Comparison of ENCODE assay signal across 24 cellular contexts in genomic region chr3:137642305-137642704, GRCh38.
"Had no signal": no experiment of that assay in that cellular context is flagged by ENCODE, and none has a peak within 500 bp of the region (broad histone marks: within the 10 kb centered on the region; RNA-seq: fewer than 3 reads in every experiment).

No MANE protein-coding gene starts in this region.

- H3K27ac Mint-ChIP-seq: activated CD8-positive, alpha-beta T cell treated with anti-CD3 and anti-CD28 coated beads, Interleukin-2, amount 10 ng/mL, durations not matched to agents 7 days and 5 days; activated naive CD8-positive, alpha-beta T cell treated with anti-CD3 and anti-CD28 coated beads, Interleukin-2, amount 10 ng/mL, durations not matched to agents 7 days and 5 days; T-cell had no signal

- DNase-seq: activated CD4-positive, alpha-beta T cell treated with anti-CD3 and anti-CD28 coated beads for 4 hours; activated CD4-positive, alpha-beta T cell treated with anti-CD3 and anti-CD28 coated beads, Interleukin-2, amount 50 U/mL, for 4 hours; activated CD8-positive, alpha-beta memory T cell treated with anti-CD3 and anti-CD28 coated beads, Interleukin-2, amount 50 U/mL, for 48 hours; activated CD8-positive, alpha-beta T cell treated with anti-CD3 and anti-CD28 coated beads, Interleukin-2, amount 10 ng/mL, durations not matched to agents 7 days and 5 days; activated naive CD4-positive, alpha-beta T cell treated with anti-CD3 and anti-CD28 coated beads, Interleukin-2, amount 50 U/mL, for 16 hours; activated naive CD8-positive, alpha-beta T cell treated with anti-CD3 and anti-CD28 coated beads, Interleukin-2, amount 10 ng/mL, durations not matched to agents 7 days and 5 days; activated T-cell treated with anti-CD3 and anti-CD28 coated beads, Interleukin-2, amount 50 U/mL, for 1 hour; Karpas-422; MM.1S; NCI-H1436 treated with DMSO at 0.1 percent for 48 hours; NCI-H187; NCI-H2081; NK-92 treated with Interleukin-12 subunit alpha and Interleukin-12 subunit beta, amount 100 ng/mL, for 24 hours; OCI-M1; RPMI8226; T-cell; T-helper 2 cell; WERI-Rb-1 had no signal

- H3K4me1 ChIP-seq: adrenal gland, breast epithelium had no signal

- H3K36me3 Mint-ChIP-seq: activated naive CD8-positive, alpha-beta T cell treated with anti-CD3 and anti-CD28 coated beads, Interleukin-2, amount 10 ng/mL, durations not matched to agents 7 days and 5 days; T-cell had no signal

- H3K4me1 Mint-ChIP-seq: activated naive CD8-positive, alpha-beta T cell treated with anti-CD3 and anti-CD28 coated beads, Interleukin-2, amount 10 ng/mL, durations not matched to agents 7 days and 5 days; T-cell had no signal

- H3K27ac ChIP-seq: adrenal gland, breast epithelium, SK-N-MC, WERI-Rb-1 had no signal

- H3K36me3 ChIP-seq: adrenal gland, breast epithelium, WERI-Rb-1 had no signal

- H3K4me3 Mint-ChIP-seq: activated CD8-positive, alpha-beta T cell treated with anti-CD3 and anti-CD28 coated beads, Interleukin-2, amount 10 ng/mL, durations not matched to agents 7 days and 5 days; activated naive CD8-positive, alpha-beta T cell treated with anti-CD3 and anti-CD28 coated beads, Interleukin-2, amount 10 ng/mL, durations not matched to agents 7 days and 5 days; T-cell had no signal

- H3K9me3 Mint-ChIP-seq: activated naive CD8-positive, alpha-beta T cell treated with anti-CD3 and anti-CD28 coated beads, Interleukin-2, amount 10 ng/mL, durations not matched to agents 7 days and 5 days had no signal

- ATAC-seq: activated CD4-positive, CD25-positive, alpha-beta regulatory T cell treated with anti-CD3 and anti-CD28 coated beads, Interleukin-2, amount 50 U/mL, for 24 hours; activated CD8-positive, alpha-beta T cell treated with anti-CD3 and anti-CD28 coated beads, Interleukin-2, amount 10 ng/mL, durations not matched to agents 7 days and 5 days; Panc1; Right ventricle myocardium inferior; T-cell had no signal

- H3K9me3 ChIP-seq: adrenal gland, breast epithelium had no signal

- H3K4me3 ChIP-seq: adrenal gland, breast epithelium, SK-N-MC had no signal

- H3K27me3 ChIP-seq: adrenal gland had no signal
